Comparison of ENCODE assay signal across 1 cellular context in genomic region chr13:112079696-112080095, GRCh38.
TF ChIP-seq lines count a peak whose summit lies in the region.

No MANE protein-coding gene starts in this region.

TF ChIP-seq in H1, 55 proteins besides CTCF, POLR2A, EP300 and RAD21 (continued from another document):
- TF ChIP-seq, protein P1, sequence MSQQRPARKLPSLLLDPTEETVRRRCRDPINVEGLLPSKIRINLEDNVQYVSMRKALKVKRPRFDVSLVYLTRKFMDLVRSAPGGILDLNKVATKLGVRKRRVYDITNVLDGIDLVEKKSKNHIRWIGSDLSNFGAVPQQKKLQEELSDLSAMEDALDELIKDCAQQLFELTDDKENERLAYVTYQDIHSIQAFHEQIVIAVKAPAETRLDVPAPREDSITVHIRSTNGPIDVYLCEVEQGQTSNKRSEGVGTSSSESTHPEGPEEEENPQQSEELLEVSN (IDR thresholded peaks at IDR 0.05): 0 out of 2 replicates have a peak, but pooled peaks have one; percentile 15
